8 cellular contexts compared by ENCODE assay signal in the genomic region with DNA sequence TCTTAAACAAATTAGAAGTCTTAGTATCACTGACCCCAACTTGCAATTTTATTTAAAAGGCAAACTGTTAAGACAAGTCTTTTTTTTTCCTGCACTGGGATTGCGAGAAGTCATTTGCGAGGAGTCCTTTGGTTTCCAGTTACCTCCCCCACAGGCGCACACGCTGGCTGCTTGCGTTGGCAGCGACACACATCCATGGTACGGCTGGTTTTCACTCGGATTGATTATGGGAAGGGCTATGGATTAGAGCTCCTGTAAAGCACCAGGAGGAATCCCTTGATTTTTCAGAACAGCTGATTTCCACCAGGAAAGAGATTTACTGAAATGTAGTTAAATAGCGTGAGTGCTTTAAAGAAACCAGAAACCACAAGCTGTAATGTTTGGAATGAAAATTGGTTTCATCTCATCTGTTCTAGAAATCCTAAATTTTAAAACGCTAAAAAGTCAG. TPM values are rescaled to one million over a fixed set of nuclear protein-coding genes. Genes with fewer than 3 reads are reported as not detected.
DNase-seq lines count a peak whose midpoint lies in the region; ATAC-seq and TF ChIP-seq lines count a peak whose summit lies in the region.

No MANE protein-coding gene starts in this region.

- peaks cover 21% of the 10 kb centered on the region for H3K4me1 Mint-ChIP-seq in activated T-cell treated with anti-CD3 and anti-CD28 coated beads, Interleukin-2, amount 50 U/mL, for 72 hours (ENCODE audit: low read depth)
- peaks cover 5 to 18% (median 14%) of the 10 kb centered on the region in 4 donors for H3K4me1 Mint-ChIP-seq in naive thymus-derived CD8-positive, alpha-beta T cell

- no peak for DNase-seq in activated T-cell treated with anti-CD3 and anti-CD28 coated beads, Interleukin-2, amount 50 U/mL, for 72 hours
- DNase-seq in activated T-cell treated with anti-CD3 and anti-CD28 coated beads for 4 hours: no peak
- DNase-seq in SK-N-DZ (ENCODE audit: low spot score): peak; percentile 46
- DNase-seq in esophagus squamous epithelium (lab: John Stamatoyannopoulos, UW): no peak
- no peak for DNase-seq in naive thymus-derived CD8-positive, alpha-beta T cell
- DNase-seq in NCI-H1436 (lab: John Stamatoyannopoulos, UW): no peak
- DNase-seq in stimulated activated CD4-positive, alpha-beta T cell treated with anti-CD3 and anti-CD28 coated beads, Interleukin-1b, Interleukin-23, amount 100 ng/mL, for 48 hours: no peak

- intact Hi-C loops in esophagus squamous epithelium (cut with DNase I): no loop called here

- TF ChIP-seq POLR2A in esophagus squamous epithelium (IDR thresholded peaks at IDR 0.05): no peak

- no peaks in the 10 kb centered on the region for H3K9me3 Mint-ChIP-seq in activated T-cell treated with anti-CD3 and anti-CD28 coated beads, Interleukin-2, amount 50 U/mL, for 72 hours
- H3K9me3 Mint-ChIP-seq in naive thymus-derived CD8-positive, alpha-beta T cell: peaks cover 0 to 5% (median 0%) of the 10 kb centered on the region in 9 donors

- H3K27me3 ChIP-seq in esophagus squamous epithelium: peaks cover 0 to 20% (median 0%) of the 10 kb centered on the region in 4 donors

- H3K27me3 Mint-ChIP-seq in activated T-cell treated with anti-CD3 and anti-CD28 coated beads, Interleukin-2, amount 50 U/mL, for 72 hours (ENCODE audit: low read depth): peaks cover 69% of the 10 kb centered on the region
- peaks cover 27 to 76% (median 35%) of the 10 kb centered on the region in 5 donors for H3K27me3 Mint-ChIP-seq in naive thymus-derived CD8-positive, alpha-beta T cell

- 2 to 5% methylated on average over 10 of the region's 10 CpGs for WGBS in esophagus squamous epithelium, 2 donors

- H3K4me1 ChIP-seq in esophagus squamous epithelium: peaks cover 0 to 35% (median 5%) of the 10 kb centered on the region in 3 donors

- H3K27ac Mint-ChIP-seq in activated T-cell treated with anti-CD3 and anti-CD28 coated beads, Interleukin-2, amount 50 U/mL, for 72 hours: no peak overlapping the region
- no peak overlapping the region for H3K27ac Mint-ChIP-seq in naive thymus-derived CD8-positive, alpha-beta T cell

- no peak for TF ChIP-seq CTCF in esophagus squamous epithelium (IDR thresholded peaks at IDR 0.05)

- POLR2A ChIA-PET in naive thymus-derived CD8-positive, alpha-beta T cell (lab: Charles Lee): no interaction called here

- H3K36me3 Mint-ChIP-seq in activated T-cell treated with anti-CD3 and anti-CD28 coated beads, Interleukin-2, amount 50 U/mL, for 72 hours (ENCODE audit: insufficient read depth in 2 of 2): no peaks in the 10 kb centered on the region
- H3K36me3 Mint-ChIP-seq in naive thymus-derived CD8-positive, alpha-beta T cell: no peaks in the 10 kb centered on the region

- peaks cover 0 to 6% (median 0%) of the 10 kb centered on the region in 3 donors for H3K36me3 ChIP-seq in esophagus squamous epithelium

- peak overlapping the region; percentile 89 to 91 for H3K4me3 Mint-ChIP-seq in activated T-cell treated with anti-CD3 and anti-CD28 coated beads, Interleukin-2, amount 50 U/mL, for 72 hours
- H3K4me3 Mint-ChIP-seq in naive thymus-derived CD8-positive, alpha-beta T cell: peak overlapping the region in 9 of 10 donors; percentile 54 to 81 (median 75)

- peak overlapping the region in 3 of 4 donors; percentile 76 to 88 (median 83) for H3K27ac ChIP-seq in esophagus squamous epithelium

- H3K4me3 ChIP-seq in esophagus squamous epithelium: peak overlapping the region; percentile 46 to 68 (median 62)

- no peaks in the 10 kb centered on the region for H3K9me3 ChIP-seq in esophagus squamous epithelium

- ATAC-seq in activated T-cell treated with anti-CD3 and anti-CD28 coated beads, Interleukin-2, amount 50 U/mL, for 72 hours (replicated peaks in 1 of 2): no peak
- no peak for ATAC-seq in naive thymus-derived CD8-positive, alpha-beta T cell
- ATAC-seq in HG03280 (IDR thresholded peaks at IDR 0.05; ENCODE audit: unreplicated experiment): no peak

RNA-seq across cellular contexts. Expression of gene SLC1A3, which starts 0.7 kb away (rescaled TPM):
- 1 to 10 TPM in 1 of 2 donors, under 1 TPM in 1; 0.62 to 1.5 TPM for total RNA-seq in activated T-cell treated with anti-CD3 and anti-CD28 coated beads, Interleukin-2, amount 50 U/mL, for 72 hours
- polyA plus RNA-seq in SK-N-DZ (2014; cell fraction: cytosol; rRNA removed): 0.79 and 1.1 TPM in 2 replicates
- polyA plus RNA-seq in SK-N-DZ (2014; cell fraction: nucleus; rRNA removed): 1.7 and 4.1 TPM in 2 replicates
- total RNA-seq in esophagus squamous epithelium: 10 to 100 TPM; 16.2 to 54.8 (median 31.4) TPM
- total RNA-seq in naive thymus-derived CD8-positive, alpha-beta T cell: not detected
- polyA plus RNA-seq in naive thymus-derived CD8-positive, alpha-beta T cell: not detected

Comparison
In these comparisons a context has a peak if more than half of its experiments do, and no peak if none do; other contexts are left out.
1. RNA of gene SLC1A3, which starts 0.7 kb away (total RNA-seq): 16.2 to 54.8 TPM in esophagus squamous epithelium; 0.62 to 1.5 TPM in activated T-cell treated with anti-CD3 and anti-CD28 coated beads, Interleukin-2, amount 50 U/mL, for 72 hours and not detected in naive thymus-derived CD8-positive, alpha-beta T cell; every median in the first group is over 4 times any median in the second.